16 cellular contexts compared by ENCODE assay signal in genomic region chr4:78031457-78031856, GRCh38. TPM values are rescaled to one million over a fixed set of nuclear protein-coding genes. Genes with fewer than 3 reads are reported as not detected.
A peak's percentile ranks its signal among the peaks of the same experiment; 100 is the strongest.
DNase-seq lines count a peak whose midpoint lies in the region; ATAC-seq and TF ChIP-seq lines count a peak whose summit lies in the region.
"Had no signal": no experiment of that assay in that cellular context is flagged by ENCODE, and none has a peak within 500 bp of the region (broad histone marks: within the 10 kb centered on the region; RNA-seq: fewer than 3 reads in every experiment).

No MANE protein-coding gene starts in this region.

- DNase-seq in NCI-H146 (lab: John Stamatoyannopoulos, UW) (peak; percentile 39), NCI-H146 treated with DMSO at 0.1 percent for 48 hours (lab: John Stamatoyannopoulos, UW; ENCODE audit: unreplicated experiment) (no peak), DMS79 (lab: John Stamatoyannopoulos, UW) (peak; percentile 21), NCI-H226 (peak; percentile 34), fibroblast of the aortic adventitia (ENCODE audit: low read depth) (peak; percentile 51), GM10266 (ENCODE audit: extremely low spot score) (no peak)
- no peak for DNase-seq in stimulated activated CD4-positive, alpha-beta T cell treated with anti-CD3 and anti-CD28 coated beads, Interleukin-2, amount 100 ng/mL, for 24 hours
- DNase-seq: 8988T; C1 segment of cervical spinal cord; Calu3; CD4-positive, alpha-beta T cell; DMS 273 treated with DMSO at 0.1 percent for 48 hours; EL; HCEC 1CT; HFFc6 had no signal

- ATAC-seq in HG03571 (IDR thresholded peaks at IDR 0.05; ENCODE audit: unreplicated experiment): no peak

- TF ChIP-seq CTCF in fibroblast of the aortic adventitia (IDR thresholded peaks at IDR 0.05; ENCODE audit: insufficient read depth, low read length) (no peak), GM10266 (IDR thresholded peaks at IDR 0.05; ENCODE audit: control insufficient read depth, insufficient read depth, low read depth, missing control alignments) (no peak)

- no peak overlapping the region for H3K4me3 ChIP-seq in fibroblast of the aortic adventitia (ENCODE audit: low read depth, low read length)

RNA-seq across cellular contexts. Expression of gene FRAS1, which starts 25.7 kb away (rescaled TPM):
- 1.9 and 16.8 TPM in 2 replicates for total RNA-seq in fibroblast of the aortic adventitia (ENCODE audit: low replicate concordance)
- total RNA-seq: CD4-positive, alpha-beta T cell had no signal

Comparison
In these comparisons a context has a peak if more than half of its experiments do, and no peak if none do; other contexts are left out.
1. DNase-seq: peak in NCI-H146 (single experiment), DMS79 (single experiment), NCI-H226 (single experiment) and fibroblast of the aortic adventitia (single experiment); none in NCI-H146 treated with DMSO at 0.1 percent for 48 hours (single experiment), stimulated activated CD4-positive, alpha-beta T cell treated with anti-CD3 and anti-CD28 coated beads, Interleukin-2, amount 100 ng/mL, for 24 hours (0 of 2) and GM10266 (single experiment).